In the genomic region with DNA sequence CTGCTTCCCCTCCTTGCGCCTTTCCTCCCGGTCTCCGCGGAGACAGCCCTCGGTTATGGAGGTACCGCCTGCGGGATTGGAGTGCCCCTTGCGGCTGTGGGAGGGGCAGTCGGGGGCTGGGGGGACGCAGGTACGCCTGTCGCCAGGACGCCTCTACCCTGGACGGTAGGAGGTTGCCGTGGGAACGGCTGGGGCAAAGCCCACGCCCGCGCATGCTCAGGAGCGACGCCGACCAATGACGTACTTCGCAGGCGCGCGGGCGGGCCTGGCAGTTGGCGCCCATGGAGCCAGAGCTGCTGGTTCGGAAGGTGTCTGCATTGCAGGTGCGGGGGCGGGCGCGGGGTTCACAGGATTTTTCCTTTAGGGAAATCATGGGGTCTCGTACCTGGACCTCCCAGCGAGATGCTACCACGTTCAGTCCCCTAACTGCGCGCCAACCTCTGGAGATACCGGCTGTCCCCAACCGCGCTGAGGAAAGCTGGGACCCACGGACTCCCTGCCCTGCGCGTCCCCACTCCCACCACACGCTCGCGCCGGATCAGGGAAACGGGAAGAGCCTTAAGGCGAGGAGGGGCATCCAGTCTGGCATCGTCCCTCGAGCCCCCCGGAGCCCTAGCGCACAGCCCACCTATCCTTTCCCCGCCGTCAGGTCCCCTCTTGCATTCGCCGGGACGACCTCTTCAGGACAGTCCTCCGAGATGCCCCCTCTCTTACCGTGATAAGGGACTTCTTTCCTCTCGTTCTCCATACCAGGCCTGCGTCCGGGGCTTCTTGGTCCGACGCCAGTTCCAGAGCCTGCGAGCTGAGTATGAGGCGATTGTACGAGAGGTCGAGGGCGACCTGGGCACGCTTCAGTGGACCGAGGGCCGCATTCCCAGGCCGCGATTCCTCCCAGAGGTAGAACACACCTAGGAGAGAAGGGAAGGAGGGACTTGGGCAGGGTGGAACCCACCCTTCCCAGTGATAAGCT, we compare ENCODE assay signal across 8 cellular contexts. TPM values are rescaled to one million over a fixed set of nuclear protein-coding genes. Genes with fewer than 3 reads are reported as not detected.
DNase-seq lines count a peak whose midpoint lies in the region; ATAC-seq, FAIRE-seq and TF ChIP-seq lines count a peak whose summit lies in the region.

A gene (plus strand): TSS at position 271 of the 970 bp plus-strand sequence. CDS start 11 bp downstream, at position 282.

- H3K27ac ChIP-seq in HepG2 (ENCODE audit: extremely low read length, insufficient read depth, low read length) = peak within 1 kb of the TSS; percentile 39

- peak within 1 kb of the TSS; percentile 85 for H3K4me2 ChIP-seq in HepG2 (ENCODE audit: low read depth, low read length)

- peaks cover 13% of the 10 kb centered on the region for H3K27me3 Mint-ChIP-seq in dendritic cell treated with granulocyte-macrophage colony-stimulating factor and Interleukin-4, amounts not matched to agents 40 ng/mL and 50 ng/mL, for 4 days

- intact Hi-C loops in dendritic cell treated with granulocyte-macrophage colony-stimulating factor and Interleukin-4, amounts not matched to agents 40 ng/mL and 50 ng/mL, for 4 days (cut with micrococcal nuclease) = no loop called here
- intact Hi-C loops in HepG2 (cut with micrococcal nuclease; ENCODE audit: unreplicated experiment) = no loop called here

- no peaks in the 10 kb centered on the region for H3K9me3 Mint-ChIP-seq in dendritic cell treated with granulocyte-macrophage colony-stimulating factor and Interleukin-4, amounts not matched to agents 40 ng/mL and 50 ng/mL, for 4 days

- CTCF ChIA-PET in HepG2 (lab: Yijun Ruan, JAX; ENCODE audit: low intra/inter-chr PET ratio, low total read pairs) = no interaction called here

- no peak for TF ChIP-seq EP300 in HepG2 (IDR thresholded peaks at IDR 0.05; ENCODE audit: low read depth in 2 of 2, low read length in 2 of 2)
- TF ChIP-seq EP300 in HepG2 (CRISPR knock-in tag; IDR thresholded peaks at IDR 0.05; ENCODE audit: borderline replicate concordance) = no peak

- H2AFZ ChIP-seq in HepG2 (ENCODE audit: low read length) = no peak within 1 kb of the TSS

- H3K4me3 ChIP-seq in HepG2 (replicated peaks in 1 of 3; ENCODE audit: insufficient read depth in 1 of 3, low read depth in 2 of 3, low read length in 3 of 3) = peak within 1 kb of the TSS; percentile 53 to 93 (median 86)

- peak; percentile 63 for ATAC-seq in HG03432 (IDR thresholded peaks at IDR 0.05; ENCODE audit: unreplicated experiment)
- ATAC-seq in HepG2 = peak; percentile 74
- ATAC-seq in HG03378 (IDR thresholded peaks at IDR 0.05; ENCODE audit: unreplicated experiment) = no peak

- BruUV-seq in HepG2 (replicated peaks; lab: Mats Ljungman, UMichigan) = TSS peak; percentile 91

- DNase-seq in GM13977 (ENCODE audit: low spot score) (peak; percentile 91), NCI-H69 (lab: John Stamatoyannopoulos, UW) (peak; percentile 94), HepG2 (ENCODE audit: low spot score) (peak; percentile 78)
- DNase-seq in activated CD4-positive, alpha-beta T cell treated with anti-CD3 and anti-CD28 coated beads, Interleukin-2, amount 50 U/mL, for 4 hours = peak; percentile 76 to 79
- DNase-seq in stimulated activated CD4-positive, alpha-beta T cell treated with anti-CD3 and anti-CD28 coated beads, Interleukin-2, amount 100 ng/mL, for 4 hours (ENCODE audit: low read depth) = peak; percentile 78

- H3K27me3 ChIP-seq in HepG2 (ENCODE audit: control insufficient read depth in 1 of 2, insufficient read depth in 2 of 2, low read length in 2 of 2) = no peaks in the 10 kb centered on the region

- H3K4me3 Mint-ChIP-seq in dendritic cell treated with granulocyte-macrophage colony-stimulating factor and Interleukin-4, amounts not matched to agents 40 ng/mL and 50 ng/mL, for 4 days = peak within 1 kb of the TSS; percentile 84

- POLR2A ChIA-PET in HepG2 (lab: Yijun Ruan, JAX) = interaction anchor here (0.7 to 2.6 kb wide), 7 partner anchors 8 to 189 kb away, joined by 3 to 11 read pairs (median 4); a partner anchor contains a TSS

- H3K27ac Mint-ChIP-seq in dendritic cell treated with granulocyte-macrophage colony-stimulating factor and Interleukin-4, amounts not matched to agents 40 ng/mL and 50 ng/mL, for 4 days = peak within 1 kb of the TSS; percentile 83

- no peak; the same call in 1 of the 2 replicates for TF ChIP-seq RAD21 in HepG2 (CRISPR knock-in tag; IDR thresholded peaks at IDR 0.05)

- no peaks in the 10 kb centered on the region for H3K9me3 ChIP-seq in HepG2 (ENCODE audit: low read length)

- peaks cover 49% of the 10 kb centered on the region for H3K4me1 Mint-ChIP-seq in dendritic cell treated with granulocyte-macrophage colony-stimulating factor and Interleukin-4, amounts not matched to agents 40 ng/mL and 50 ng/mL, for 4 days (ENCODE audit: low read depth)

- peaks cover 19% of the 10 kb centered on the region for H3K4me1 ChIP-seq in HepG2 (ENCODE audit: insufficient read depth, low read length)

- peak; percentile 64 to 78 for TF ChIP-seq POLR2A in HepG2 (IDR thresholded peaks at IDR 0.05; ENCODE audit: insufficient read depth in 1 of 2, low read depth in 2 of 2, low read length in 2 of 2)

- no peak for FAIRE-seq in HepG2 (lab: Jason Lieb, UNC)

- H4K20me1 ChIP-seq in HepG2 (ENCODE audit: insufficient read depth, low read length) = no peaks in the 10 kb centered on the region

- 2% methylated on average over 16 of the region's 77 CpGs for WGBS in HepG2 (ENCODE audit: low lambda C conversion rate)

- H3K36me3 ChIP-seq in HepG2 (replicated peaks in 1 of 2; ENCODE audit: control insufficient read depth in 1 of 2, insufficient read depth in 2 of 2, low read length in 2 of 2) = no peaks in the 10 kb centered on the region; a peak in 1 of 5 replicates

- in situ Hi-C loops in GM13977 (cut with MboI; ENCODE audit: low pct_unique_long_range_greater_than_20kb, low sequenced_read_pairs, unreplicated experiment) (loop anchor here (25.0 kb wide), 1 partner anchor 207 kb away; no protein-coding TSS in a partner anchor), HepG2 (cut with HindIII; ENCODE audit: extremely low pct_ligation_motif_present, low pct_unique_long_range_greater_than_20kb) (no loop called here)

- H3K36me3 Mint-ChIP-seq in dendritic cell treated with granulocyte-macrophage colony-stimulating factor and Interleukin-4, amounts not matched to agents 40 ng/mL and 50 ng/mL, for 4 days (ENCODE audit: low read depth) = peaks cover 8% of the 10 kb centered on the region

- peak; percentile 10 for TF ChIP-seq CTCF in GM13977 (IDR thresholded peaks at IDR 0.05; ENCODE audit: extremely low read depth, insufficient read depth, missing control alignments)
- TF ChIP-seq CTCF in HepG2 (CRISPR knock-in tag; IDR thresholded peaks at IDR 0.05) = peak; percentile 60

- no peaks in the 10 kb centered on the region for H3K79me2 ChIP-seq in HepG2 (ENCODE audit: insufficient read depth, low read length)

- H3K9ac ChIP-seq in HepG2 (ENCODE audit: insufficient read depth, low read depth, low read length) = peak within 1 kb of the TSS; percentile 87

TF ChIP-seq in HepG2, 621 proteins besides CTCF, POLR2A, EP300 and RAD21 (continues in another document):
- peak; percentile 49 for TF ChIP-seq ZNF883 (CRISPR knock-in tag; IDR thresholded peaks at IDR 0.05; ENCODE audit: not compliant biosample characterization)
- TF ChIP-seq, protein P1, sequence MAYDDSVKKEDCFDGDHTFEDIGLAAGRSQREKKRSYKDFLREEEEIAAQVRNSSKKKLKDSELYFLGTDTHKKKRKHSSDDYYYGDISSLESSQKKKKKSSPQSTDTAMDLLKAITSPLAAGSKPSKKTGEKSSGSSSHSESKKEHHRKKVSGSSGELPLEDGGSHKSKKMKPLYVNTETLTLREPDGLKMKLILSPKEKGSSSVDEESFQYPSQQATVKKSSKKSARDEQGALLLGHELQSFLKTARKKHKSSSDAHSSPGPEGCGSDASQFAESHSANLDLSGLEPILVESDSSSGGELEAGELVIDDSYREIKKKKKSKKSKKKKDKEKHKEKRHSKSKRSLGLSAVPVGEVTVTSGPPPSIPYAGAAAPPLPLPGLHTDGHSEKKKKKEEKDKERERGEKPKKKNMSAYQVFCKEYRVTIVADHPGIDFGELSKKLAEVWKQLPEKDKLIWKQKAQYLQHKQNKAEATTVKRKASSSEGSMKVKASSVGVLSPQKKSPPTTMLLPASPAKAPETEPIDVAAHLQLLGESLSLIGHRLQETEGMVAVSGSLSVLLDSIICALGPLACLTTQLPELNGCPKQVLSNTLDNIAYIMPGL (CRISPR knock-in tag; IDR thresholded peaks at IDR 0.05; ENCODE audit: borderline replicate concordance in 1 of 2, low read depth in 1 of 2) = no peak
- TF ChIP-seq ASH2L (IDR thresholded peaks at IDR 0.05; ENCODE audit: insufficient read length, low read depth, low read length) = no peak
- TF ChIP-seq KLF16 (CRISPR knock-in tag; IDR thresholded peaks at IDR 0.05) = peak in 1 of 2 experiments; percentile 45; a peak in 1 of 4 replicates
- no peak for TF ChIP-seq ZNF569 (CRISPR knock-in tag; IDR thresholded peaks at IDR 0.05; ENCODE audit: borderline replicate concordance)
- TF ChIP-seq ZNF12 (CRISPR knock-in tag; IDR thresholded peaks at IDR 0.05) = no peak
- TF ChIP-seq NFIB (CRISPR knock-in tag; IDR thresholded peaks at IDR 0.05; ENCODE audit: borderline replicate concordance) = no peak
- no peak for TF ChIP-seq SRF (IDR thresholded peaks at IDR 0.05; ENCODE audit: low read depth, low read length)

RNA-seq across cellular contexts. Expression of the gene that starts here (rescaled TPM):
- 2.3 and 3.0 TPM in 2 replicates for total RNA-seq in HepG2 (2016; rRNA removed; fragmentation: Illumina TruSeq; extraction: Trizol)
- 0.62 and 0.71 TPM in 2 replicates for total RNA-seq in HepG2 (2016; cell fraction: cytosol; rRNA removed; fragmentation: Illumina TruSeq; extraction: Trizol; ENCODE audit: low read depth)
- total RNA-seq in HepG2 (2016; cell fraction: insoluble cytoplasmic fraction; rRNA removed; fragmentation: Illumina TruSeq; extraction: Trizol) = 3.2 TPM in 2 replicates
- 1.4 and 1.7 TPM in 2 replicates for total RNA-seq in HepG2 (2016; cell fraction: membrane; rRNA removed; fragmentation: Illumina TruSeq; extraction: Trizol)
- total RNA-seq in HepG2 (2016; cell fraction: nucleus; rRNA removed; fragmentation: Illumina TruSeq; extraction: Trizol) = 2.2 and 3.1 TPM in 2 replicates
- 1.5 and 1.7 TPM in 2 replicates for polyA plus RNA-seq in HepG2 (2011; rRNA removed)
- polyA plus RNA-seq in HepG2 (2011; cell fraction: cytosol; rRNA removed) = 1.4 and 1.5 TPM in 2 replicates
- polyA plus RNA-seq in HepG2 (2011; cell fraction: nucleus; rRNA removed) = 1.5 and 2.0 TPM in 2 replicates
- 0.89 and 1.6 TPM in 2 replicates for polyA plus RNA-seq in HepG2 (2012)
- polyA plus RNA-seq in HepG2 (2016; cell fraction: cytosol; fragmentation: Illumina TruSeq; extraction: Trizol; ENCODE audit: low read depth) = 0.54 and 0.60 TPM in 2 replicates
- polyA plus RNA-seq in HepG2 (2016; cell fraction: insoluble cytoplasmic fraction; fragmentation: Illumina TruSeq; extraction: Trizol; ENCODE audit: low read depth) = 3.2 TPM in 2 replicates
- 0.99 and 1.1 TPM in 2 replicates for polyA plus RNA-seq in HepG2 (2016; cell fraction: membrane; fragmentation: Illumina TruSeq; extraction: Trizol; ENCODE audit: low read depth)
- polyA plus RNA-seq in HepG2 (2016; cell fraction: nucleus; fragmentation: Illumina TruSeq; extraction: Trizol; ENCODE audit: insufficient read depth, low read depth) = 5.3 and 6.6 TPM in 2 replicates
- 1.5 and 5.0 TPM in 2 replicates for polyA minus RNA-seq in HepG2 (2011; rRNA and poly(A)+ RNA removed; ENCODE audit: low replicate concordance)
- 0.53 and 0.69 TPM in 2 replicates for polyA minus RNA-seq in HepG2 (2011; cell fraction: cytosol; rRNA and poly(A)+ RNA removed)
- polyA minus RNA-seq in HepG2 (2011; cell fraction: nucleus; rRNA and poly(A)+ RNA removed) = 1.7 and 1.9 TPM in 2 replicates
